Comparison of ENCODE assay signal across 33 cellular contexts in genomic region chr15:28255965-28256364, GRCh38.
"Had no signal": no experiment of that assay in that cellular context is flagged by ENCODE, and none has a peak within 500 bp of the region (broad histone marks: within the 10 kb centered on the region; RNA-seq: fewer than 3 reads in every experiment).

No MANE protein-coding gene starts in this region.

- DNase-seq: activated effector memory CD4-positive, alpha-beta T cell treated with anti-CD3 and anti-CD28 coated beads, Interleukin-2, amount 50 U/mL, for 16 hours; activated effector memory CD4-positive, alpha-beta T cell treated with Interleukin-2 at 50 U/mL for 16 hours; activated gamma-delta T cell; activated gamma-delta T cell treated with Interleukin-2 at 50 U/mL for 16 hours; activated naive CD4-positive, alpha-beta T cell; activated naive CD4-positive, alpha-beta T cell treated with anti-CD3 and anti-CD28 coated beads for 36 hours; activated naive CD4-positive, alpha-beta T cell treated with anti-CD3 and anti-CD28 coated beads, Interleukin-2, amount 10 ng/mL, durations not matched to agents 7 days and 5 days; activated naive CD4-positive, alpha-beta T cell treated with anti-CD3 and anti-CD28 coated beads, Interleukin-2, amount 50 U/mL, for 16 hours; activated naive CD4-positive, alpha-beta T cell treated with Interleukin-2 at 50 U/mL for 16 hours; activated naive CD8-positive, alpha-beta T cell treated with anti-CD3 and anti-CD28 coated beads for 36 hours; activated naive CD8-positive, alpha-beta T cell treated with anti-CD3 and anti-CD28 coated beads, Interleukin-2, amount 10 ng/mL, durations not matched to agents 7 days and 5 days; activated naive CD8-positive, alpha-beta T cell treated with anti-CD3 and anti-CD28 coated beads, Interleukin-2, amount 50 U/mL, for 24 hours; activated T-cell treated with anti-CD3 and anti-CD28 coated beads for 4 hours; activated T-cell treated with anti-CD3 and anti-CD28 coated beads, Interleukin-2, amount 50 U/mL, for 1 hour; activated T-cell treated with anti-CD3 and anti-CD28 coated beads, Interleukin-2, amount 50 U/mL, for 24 hours; activated T-cell treated with anti-CD3 and anti-CD28 coated beads, Interleukin-2, amount 50 U/mL, for 4 hours; activated T-cell treated with anti-CD3 and anti-CD28 coated beads, Interleukin-2, amount 50 U/mL, for 48 hours; activated T-cell treated with anti-CD3 and anti-CD28 coated beads, Interleukin-2, amount 50 U/mL, for 72 hours; adrenal gland; amniotic stem cell; amygdala; anterior cingulate cortex; aorta; body of pancreas; brain microvascular endothelial cell; caudate nucleus; central memory CD4-positive, alpha-beta T cell; cerebellar nuclear complex had no signal

- H3K36me3 ChIP-seq: breast epithelium had no signal

- H3K27ac ChIP-seq: adrenal gland, ascending aorta, body of pancreas, brain microvascular endothelial cell, breast epithelium, cardiac muscle cell had no signal

- H3K4me3 ChIP-seq: adrenal gland, ascending aorta, body of pancreas, breast epithelium, cardiac muscle cell had no signal

- H3K27me3 ChIP-seq: adrenal gland, ascending aorta, body of pancreas, brain microvascular endothelial cell, breast epithelium, cardiac muscle cell had no signal

- H3K9me3 ChIP-seq: adrenal gland, ascending aorta, body of pancreas, breast epithelium had no signal

- H3K4me1 ChIP-seq: adrenal gland, ascending aorta, body of pancreas, breast epithelium had no signal

- ATAC-seq: activated naive CD4-positive, alpha-beta T cell treated with anti-CD3 and anti-CD28 coated beads, Interleukin-2, amount 50 U/mL, for 72 hours; activated naive CD8-positive, alpha-beta T cell treated with anti-CD3 and anti-CD28 coated beads, Interleukin-2, amount 50 U/mL, for 24 hours; activated T-cell treated with anti-CD3 and anti-CD28 coated beads, Interleukin-2, amount 50 U/mL, for 4 hours; activated T-cell treated with anti-CD3 and anti-CD28 coated beads, Interleukin-2, amount 50 U/mL, for 72 hours; activated T-helper 17 cell treated with anti-CD3 and anti-CD28 coated beads, Interleukin-2, amount 50 U/mL, for 72 hours; body of pancreas had no signal
